Comparison of ENCODE assay signal across 18 cellular contexts in the genomic region with DNA sequence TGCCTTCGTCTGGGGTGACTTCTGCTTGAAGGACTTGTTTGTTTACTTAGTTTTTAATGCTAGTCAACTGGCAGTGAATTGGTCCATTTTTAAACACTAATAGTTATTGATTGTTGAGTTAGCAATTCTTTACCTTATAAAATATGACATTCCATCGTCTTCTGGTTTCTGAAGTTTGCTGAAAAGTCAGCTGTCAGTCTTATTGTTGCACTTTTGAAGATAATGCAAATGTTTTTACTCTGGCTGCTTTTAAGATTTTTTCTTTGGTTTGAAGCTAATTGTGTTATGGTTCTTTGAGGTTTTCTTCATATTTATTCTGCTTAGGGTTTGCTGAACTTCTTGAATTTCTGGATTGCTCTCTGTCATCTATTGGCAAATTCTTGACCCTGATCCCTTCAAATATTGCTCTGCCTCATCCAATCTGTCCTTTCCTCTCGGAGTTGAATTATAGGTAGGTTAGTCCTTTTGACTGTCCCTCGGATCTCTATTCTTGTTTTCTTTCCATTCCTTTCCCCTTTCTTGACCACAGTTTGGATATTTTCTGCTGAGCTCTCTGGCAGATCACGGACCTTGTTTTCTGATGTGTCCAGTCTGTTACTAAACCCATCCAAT. TPM values are rescaled to one million over a fixed set of nuclear protein-coding genes. Genes with fewer than 3 reads are reported as not detected.
A peak's percentile ranks its signal among the peaks of the same experiment; 100 is the strongest.
DNase-seq lines count a peak whose midpoint lies in the region; ATAC-seq, FAIRE-seq and TF ChIP-seq lines count a peak whose summit lies in the region.
"Had no signal": no experiment of that assay in that cellular context is flagged by ENCODE, and none has a peak within 500 bp of the region (broad histone marks: within the 10 kb centered on the region; RNA-seq: fewer than 3 reads in every experiment).

No MANE protein-coding gene starts in this region.

- ATAC-seq in HepG2: no peak
- ATAC-seq in right lobe of liver: no peak
- no peak for ATAC-seq in HG02885 (IDR thresholded peaks at IDR 0.05; ENCODE audit: poor library complexity, unreplicated experiment)
- ATAC-seq: SK-N-SH treated with all-trans-retinoic acid at 6 μM for 48 hours had no signal

- H3K36me3 ChIP-seq in HepG2 (replicated peaks in 1 of 2; ENCODE audit: control insufficient read depth in 1 of 2, insufficient read depth in 2 of 2, low read length in 2 of 2): no peaks in the 10 kb centered on the region
- no peaks in the 10 kb centered on the region for H3K36me3 ChIP-seq in right lobe of liver

- no peaks in the 10 kb centered on the region for H3K27me3 ChIP-seq in HepG2 (ENCODE audit: control insufficient read depth in 1 of 2, insufficient read depth in 2 of 2, low read length in 2 of 2)
- no peaks in the 10 kb centered on the region for H3K27me3 ChIP-seq in right lobe of liver
- no peaks in the 10 kb centered on the region for H3K27me3 ChIP-seq in dorsolateral prefrontal cortex
- H3K27me3 ChIP-seq: tibial nerve had no signal

- H3K4me1 ChIP-seq in HepG2 (ENCODE audit: insufficient read depth, low read length) (peaks cover 15% of the 10 kb centered on the region), right lobe of liver (peaks cover 0 to 15% (median 5%) of the 10 kb centered on the region in 4 donors)
- H3K4me1 ChIP-seq: tibial nerve had no signal

- CTCF ChIA-PET in HepG2 (lab: Yijun Ruan, JAX; ENCODE audit: low intra/inter-chr PET ratio, low total read pairs): no interaction called here

- H3K9ac ChIP-seq in HepG2 (ENCODE audit: insufficient read depth, low read depth, low read length): no peak overlapping the region

- no peaks in the 10 kb centered on the region for H4K20me1 ChIP-seq in HepG2 (ENCODE audit: insufficient read depth, low read length)

- no peak for TF ChIP-seq RAD21 in HepG2 (CRISPR knock-in tag; IDR thresholded peaks at IDR 0.05)

- no peaks in the 10 kb centered on the region for H3K27me3 Mint-ChIP-seq in activated T-helper 1 cell treated with anti-CD3 and anti-CD28 coated beads, Interleukin-12 subunit alpha, Interleukin-12 subunit beta, Interleukin-2, Interleukin-4 antibody, amounts not matched to agents 30 ng/mL and 10 ng/mL and 1 ng/mL, durations not matched to agents 14 hours and 24 hours and 36 hours (ENCODE audit: insufficient read depth)

- in situ Hi-C loops in HepG2 (cut with HindIII; ENCODE audit: extremely low pct_ligation_motif_present, low pct_unique_long_range_greater_than_20kb): no loop called here

- no peak overlapping the region for H3K4me3 ChIP-seq in HepG2 (replicated peaks in 1 of 3; ENCODE audit: insufficient read depth in 1 of 3, low read depth in 2 of 3, low read length in 3 of 3)
- no peak overlapping the region for H3K4me3 ChIP-seq in right lobe of liver
- no peak overlapping the region for H3K4me3 ChIP-seq in fibroblast of mammary gland (ENCODE audit: control insufficient read depth, low read depth, low read length)
- H3K4me3 ChIP-seq in dorsolateral prefrontal cortex: no peak overlapping the region
- H3K4me3 ChIP-seq: tibial nerve had no signal

- POLR2A ChIA-PET in HepG2 (lab: Yijun Ruan, JAX): no interaction called here

- TF ChIP-seq EP300 in HepG2 (IDR thresholded peaks at IDR 0.05; ENCODE audit: low read depth in 2 of 2, low read length in 2 of 2) (no peak), HepG2 (CRISPR knock-in tag; IDR thresholded peaks at IDR 0.05; ENCODE audit: borderline replicate concordance) (no peak)

- no peak overlapping the region for H3K27ac Mint-ChIP-seq in activated T-helper 1 cell treated with anti-CD3 and anti-CD28 coated beads, Interleukin-12 subunit alpha, Interleukin-12 subunit beta, Interleukin-2, Interleukin-4 antibody, amounts not matched to agents 30 ng/mL and 10 ng/mL and 1 ng/mL, durations not matched to agents 14 hours and 24 hours and 36 hours

- BruUV-seq in HepG2 (replicated peaks; lab: Mats Ljungman, UMichigan): no TSS peak

- H3K4me3 Mint-ChIP-seq in activated T-helper 1 cell treated with anti-CD3 and anti-CD28 coated beads, Interleukin-12 subunit alpha, Interleukin-12 subunit beta, Interleukin-2, Interleukin-4 antibody, amounts not matched to agents 30 ng/mL and 10 ng/mL and 1 ng/mL, durations not matched to agents 14 hours and 24 hours and 36 hours: no peak overlapping the region

- peaks cover 30% of the 10 kb centered on the region for H3K9me3 ChIP-seq in HepG2 (ENCODE audit: low read length)
- H3K9me3 ChIP-seq in right lobe of liver: peaks cover 0 to 9% (median 5%) of the 10 kb centered on the region in 4 donors

- H3K4me1 Mint-ChIP-seq in activated T-helper 1 cell treated with anti-CD3 and anti-CD28 coated beads, Interleukin-12 subunit alpha, Interleukin-12 subunit beta, Interleukin-2, Interleukin-4 antibody, amounts not matched to agents 30 ng/mL and 10 ng/mL and 1 ng/mL, durations not matched to agents 14 hours and 24 hours and 36 hours (ENCODE audit: low read depth): no peaks in the 10 kb centered on the region

- peaks cover 8% of the 10 kb centered on the region for H3K36me3 Mint-ChIP-seq in activated T-helper 1 cell treated with anti-CD3 and anti-CD28 coated beads, Interleukin-12 subunit alpha, Interleukin-12 subunit beta, Interleukin-2, Interleukin-4 antibody, amounts not matched to agents 30 ng/mL and 10 ng/mL and 1 ng/mL, durations not matched to agents 14 hours and 24 hours and 36 hours (ENCODE audit: low read depth)

- DNase-seq in HepG2 (ENCODE audit: low spot score) (no peak), right lobe of liver (no peak), RKO (ENCODE audit: low spot score) (peak; percentile 22), fibroblast of mammary gland (ENCODE audit: low read depth) (peak; percentile 25), dorsolateral prefrontal cortex (no peak)
- DNase-seq in activated T-helper 1 cell treated with anti-CD3 and anti-CD28 coated beads, Interleukin-12 subunit alpha, Interleukin-12 subunit beta, Interleukin-2, Interleukin-4 antibody, amounts not matched to agents 30 ng/mL and 10 ng/mL and 1 ng/mL, durations not matched to agents 14 hours and 24 hours and 36 hours (ENCODE audit: low spot score): no peak
- no peak for DNase-seq in activated T-cell treated with anti-CD3 and anti-CD28 coated beads, Interleukin-2, amount 50 U/mL, for 48 hours
- DNase-seq: activated effector memory CD4-positive, alpha-beta T cell treated with anti-CD3 and anti-CD28 coated beads, Interleukin-2, amount 50 U/mL, for 16 hours; Calu3; glutamatergic neuron; kidney; NCI-H1092; NCI-H446 treated with DMSO at 0.1 percent for 48 hours; stimulated activated CD4-positive, alpha-beta T cell treated with anti-CD3 and anti-CD28 coated beads, Interleukin-4, amount 100 ng/mL, for 4 hours had no signal

- H3K9me3 Mint-ChIP-seq in activated T-helper 1 cell treated with anti-CD3 and anti-CD28 coated beads, Interleukin-12 subunit alpha, Interleukin-12 subunit beta, Interleukin-2, Interleukin-4 antibody, amounts not matched to agents 30 ng/mL and 10 ng/mL and 1 ng/mL, durations not matched to agents 14 hours and 24 hours and 36 hours: peaks cover 50% of the 10 kb centered on the region

- no peak overlapping the region for H3K4me2 ChIP-seq in HepG2 (ENCODE audit: low read depth, low read length)

- H3K79me2 ChIP-seq in HepG2 (ENCODE audit: insufficient read depth, low read length): peaks cover 17% of the 10 kb centered on the region

- no peak for FAIRE-seq in HepG2 (lab: Jason Lieb, UNC)
- FAIRE-seq: HTR-8/SVneo, kidney had no signal

- TF ChIP-seq CTCF in HepG2 (CRISPR knock-in tag; IDR thresholded peaks at IDR 0.05) (no peak), right lobe of liver (IDR thresholded peaks at IDR 0.05) (no peak), fibroblast of mammary gland (conservative IDR thresholded peaks at IDR 0.05; ENCODE audit: control insufficient read depth, insufficient read depth, low read depth, low read length) (no peak), dorsolateral prefrontal cortex (IDR thresholded peaks at IDR 0.05 in 54 of 56, conservative IDR thresholded peaks at IDR 0.05 in 2 of 56; ENCODE audit: low read depth in 1 of 56, partially characterized antibody in 56 of 56) (no peak)

- TF ChIP-seq POLR2A in HepG2 (IDR thresholded peaks at IDR 0.05; ENCODE audit: insufficient read depth in 1 of 2, low read depth in 2 of 2, low read length in 2 of 2) (no peak), right lobe of liver (IDR thresholded peaks at IDR 0.05) (no peak)

- H2AFZ ChIP-seq in HepG2 (ENCODE audit: low read length): no peak overlapping the region

- WGBS in HepG2 (ENCODE audit: low lambda C conversion rate): 65% methylated on average over 5 of the region's 5 CpGs
- WGBS in right lobe of liver (ENCODE audit: insufficient coverage, low coverage, low lambda C conversion rate, missing lambda C conversion rate): 88% methylated on average over 5 of the region's 5 CpGs

- intact Hi-C loops in HepG2 (cut with micrococcal nuclease; ENCODE audit: unreplicated experiment) (no loop called here), right lobe of liver (cut with DNase I) (no loop called here), dorsolateral prefrontal cortex (cut with DNase I) (no loop called here)
- intact Hi-C loops in activated T-helper 1 cell treated with anti-CD3 and anti-CD28 coated beads, Interleukin-12 subunit alpha, Interleukin-12 subunit beta, Interleukin-2, Interleukin-4 antibody, amounts not matched to agents 30 ng/mL and 10 ng/mL and 1 ng/mL, durations not matched to agents 14 hours and 24 hours and 36 hours (cut with micrococcal nuclease): no loop called here

- H3K27ac ChIP-seq in HepG2 (ENCODE audit: extremely low read length, insufficient read depth, low read length): no peak overlapping the region
- H3K27ac ChIP-seq in right lobe of liver: no peak overlapping the region
- H3K27ac ChIP-seq in dorsolateral prefrontal cortex: no peak overlapping the region
- H3K27ac ChIP-seq: tibial nerve had no signal

RNA-seq across cellular contexts. Expression of a gene that starts 24.2 kb away (rescaled TPM):
- total RNA-seq in HepG2 (2016; rRNA removed; fragmentation: Illumina TruSeq; extraction: Trizol) (19.5 and 20.7 TPM in 2 replicates), right lobe of liver (10 to 100 TPM; 36.5 to 53.4 (median 42.3) TPM), dorsolateral prefrontal cortex (10 to 100 TPM in 112 of 120 experiments, 1 to 10 TPM in 8; 5.3 to 23.9 (median 15.3) TPM)
- total RNA-seq in HepG2 (2016; cell fraction: cytosol; rRNA removed; fragmentation: Illumina TruSeq; extraction: Trizol; ENCODE audit: low read depth): 4.8 and 5.5 TPM in 2 replicates
- 19.7 and 23.1 TPM in 2 replicates for total RNA-seq in HepG2 (2016; cell fraction: insoluble cytoplasmic fraction; rRNA removed; fragmentation: Illumina TruSeq; extraction: Trizol)
- 5.1 and 5.4 TPM in 2 replicates for total RNA-seq in HepG2 (2016; cell fraction: membrane; rRNA removed; fragmentation: Illumina TruSeq; extraction: Trizol)
- total RNA-seq in HepG2 (2016; cell fraction: nucleus; rRNA removed; fragmentation: Illumina TruSeq; extraction: Trizol): 17.5 and 20.2 TPM in 2 replicates
- 12.0 and 12.6 TPM in 2 replicates for polyA plus RNA-seq in HepG2 (2011; rRNA removed)
- 16.4 and 22.8 TPM in 2 replicates for polyA plus RNA-seq in HepG2 (2011; cell fraction: cytosol; rRNA removed)
- 11.0 and 11.8 TPM in 2 replicates for polyA plus RNA-seq in HepG2 (2011; cell fraction: nucleus; rRNA removed)
- 8.0 and 10.5 TPM in 2 replicates for polyA plus RNA-seq in HepG2 (2012)
- polyA plus RNA-seq in HepG2 (2016; cell fraction: cytosol; fragmentation: Illumina TruSeq; extraction: Trizol; ENCODE audit: low read depth): 4.0 and 4.2 TPM in 2 replicates
- 16.3 and 18.9 TPM in 2 replicates for polyA plus RNA-seq in HepG2 (2016; cell fraction: insoluble cytoplasmic fraction; fragmentation: Illumina TruSeq; extraction: Trizol; ENCODE audit: low read depth)
- 4.2 and 4.7 TPM in 2 replicates for polyA plus RNA-seq in HepG2 (2016; cell fraction: membrane; fragmentation: Illumina TruSeq; extraction: Trizol; ENCODE audit: low read depth)
- polyA plus RNA-seq in HepG2 (2016; cell fraction: nucleus; fragmentation: Illumina TruSeq; extraction: Trizol; ENCODE audit: insufficient read depth, low read depth): 11.8 and 13.5 TPM in 2 replicates
- 11.9 and 13.9 TPM in 2 replicates for polyA minus RNA-seq in HepG2 (2011; rRNA and poly(A)+ RNA removed; ENCODE audit: low replicate concordance)
- 4.1 and 4.6 TPM in 2 replicates for polyA minus RNA-seq in HepG2 (2011; cell fraction: cytosol; rRNA and poly(A)+ RNA removed)
- polyA minus RNA-seq in HepG2 (2011; cell fraction: nucleus; rRNA and poly(A)+ RNA removed): 30.2 and 31.9 TPM in 2 replicates
- total RNA-seq in activated T-helper 1 cell treated with anti-CD3 and anti-CD28 coated beads, Interleukin-12 subunit alpha, Interleukin-12 subunit beta, Interleukin-2, Interleukin-4 antibody, amounts not matched to agents 30 ng/mL and 10 ng/mL and 1 ng/mL, durations not matched to agents 14 hours and 24 hours and 36 hours: 18.8 and 19.6 TPM in 2 replicates

Comparison
In these comparisons a context has a peak if more than half of its experiments do, and no peak if none do; other contexts are left out.
1. DNase-seq: peak in RKO (single experiment) and fibroblast of mammary gland (single experiment); none in HepG2 (single experiment), right lobe of liver (0 of 3), dorsolateral prefrontal cortex (0 of 10), activated T-helper 1 cell treated with anti-CD3 and anti-CD28 coated beads, Interleukin-12 subunit alpha, Interleukin-12 subunit beta, Interleukin-2, Interleukin-4 antibody, amounts not matched to agents 30 ng/mL and 10 ng/mL and 1 ng/mL, durations not matched to agents 14 hours and 24 hours and 36 hours (single experiment) and activated T-cell treated with anti-CD3 and anti-CD28 coated beads, Interleukin-2, amount 50 U/mL, for 48 hours (0 of 2).